ENCODE assay signal across 8 cellular contexts in the genomic region with DNA sequence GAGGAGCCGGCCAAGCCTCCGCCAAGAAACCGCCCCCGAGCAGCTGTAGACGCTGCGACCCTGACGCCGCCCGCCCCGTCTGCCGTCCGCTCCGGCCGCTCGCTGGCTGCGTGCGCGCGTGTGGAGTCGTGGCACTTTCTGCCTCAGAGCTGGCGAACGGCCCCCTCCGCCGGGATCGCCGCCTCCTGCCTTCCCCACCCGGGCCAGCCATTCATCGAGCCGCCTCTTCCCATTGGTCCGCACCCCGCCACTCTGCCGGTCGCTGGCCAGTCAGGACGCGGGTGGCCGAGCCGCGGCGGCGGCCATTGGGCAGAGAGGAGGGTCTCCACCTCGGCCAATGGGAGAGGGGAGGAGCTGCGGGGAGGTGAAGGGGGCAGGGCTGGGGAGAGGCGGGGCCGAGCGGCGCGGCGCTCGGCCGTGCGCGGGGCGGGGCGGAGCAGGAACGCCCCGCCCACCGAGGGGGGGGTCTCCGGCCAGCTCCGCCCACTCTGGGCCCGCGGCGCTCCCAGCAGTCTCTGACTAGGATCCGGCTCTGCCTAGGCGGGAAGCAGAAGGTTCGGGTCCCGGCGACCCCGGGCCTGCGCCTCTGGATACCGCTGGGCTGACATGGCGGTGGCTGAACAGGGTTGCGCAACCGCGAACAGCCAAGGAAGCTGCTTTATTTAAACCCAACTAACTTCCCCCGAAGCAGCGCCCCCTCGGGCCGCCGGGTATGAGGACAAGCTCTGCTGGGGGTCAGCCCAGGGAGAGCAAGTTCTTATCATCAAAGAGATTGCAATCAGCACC. TPM values are rescaled to one million over a fixed set of nuclear protein-coding genes. Genes with fewer than 3 reads are reported as not detected.
A peak's percentile ranks its signal among the peaks of the same experiment; 100 is the strongest.
DNase-seq lines count a peak whose midpoint lies in the region; ATAC-seq and TF ChIP-seq lines count a peak whose summit lies in the region.

Gene RRBP1, minus strand, starts transcription at position 140 of the 786 bp plus-strand sequence. CDS start 21,735 bp downstream, outside the sequence.

- no peaks in the 10 kb centered on the region for H3K36me3 Mint-ChIP-seq in activated CD4-positive, alpha-beta T cell treated with anti-CD3 and anti-CD28 coated beads for 36 hours (ENCODE audit: low read depth)

- no peaks in the 10 kb centered on the region for H3K9me3 Mint-ChIP-seq in activated CD4-positive, alpha-beta T cell treated with anti-CD3 and anti-CD28 coated beads for 36 hours (ENCODE audit: low read depth)

- peak; percentile 86 for TF ChIP-seq CTCF in BJ (IDR thresholded peaks at IDR 0.05; ENCODE audit: insufficient read depth, low read depth, low read length)
- peak; percentile 84 for TF ChIP-seq CTCF in choroid plexus epithelial cell (conservative IDR thresholded peaks at IDR 0.05; ENCODE audit: low read depth, low read length)

- peak within 1 kb of the TSS; percentile 74 for H3K27ac Mint-ChIP-seq in activated CD4-positive, alpha-beta T cell treated with anti-CD3 and anti-CD28 coated beads for 36 hours

- CTCF ChIA-PET in BJ (lab: Yijun Ruan, JAX) = interaction anchor here (0.6 to 4.2 kb wide), 62 partner anchors 9 to 1037 kb away, joined by 3 to 39 read pairs (median 4); partner anchors contain the start of gene BANF2
- CTCF ChIA-PET in activated CD4-positive, alpha-beta T cell treated with anti-CD3 and anti-CD28 coated beads for 36 hours (lab: Charles Lee) = interaction anchor here (0.5 to 3.7 kb wide), 44 partner anchors 8 to 1099 kb away, joined by 3 to 20 read pairs (median 4); partner anchors contain the start of genes DSTN and ZNF133

- H3K36me3 ChIP-seq in BJ (ENCODE audit: control insufficient read depth, insufficient read depth, low read length) = peaks cover 6% of the 10 kb centered on the region; the same call in 1 of the 2 replicates

- intact Hi-C loops in activated CD4-positive, alpha-beta T cell treated with anti-CD3 and anti-CD28 coated beads for 36 hours (cut with DNase I, micrococcal nuclease) = loop anchor here (1.0 to 10.0 kb wide), 20 partner anchors 111 to 1110 kb away; partner anchors contain the start of genes BFSP1 (in 2 of the 2), DSTN (in 2 of the 2), KAT14 (in 2 of the 2) and PET117 (in 2 of the 2)

- peak within 1 kb of the TSS; percentile 92 for H3K4me3 ChIP-seq in BJ (ENCODE audit: low read depth, low read length)
- peak within 1 kb of the TSS; percentile 90 for H3K4me3 ChIP-seq in choroid plexus epithelial cell (ENCODE audit: low read depth, low read length)

- H3K27me3 ChIP-seq in BJ (ENCODE audit: control insufficient read depth, insufficient read depth, low read length) = peaks cover 14% of the 10 kb centered on the region

- H3K27me3 Mint-ChIP-seq in activated CD4-positive, alpha-beta T cell treated with anti-CD3 and anti-CD28 coated beads for 36 hours = peaks cover 20% of the 10 kb centered on the region

- POLR2A ChIA-PET in BJ (lab: Charles Lee) = interaction anchor here (0.5 to 1.8 kb wide), 14 partner anchors 10 to 297 kb away, joined by 3 to 16 read pairs (median 4); no protein-coding TSS in a partner anchor
- POLR2A ChIA-PET in activated CD4-positive, alpha-beta T cell treated with anti-CD3 and anti-CD28 coated beads for 36 hours (lab: Charles Lee) = interaction anchor here (0.7 to 1.9 kb wide), 11 partner anchors 107 to 825 kb away, joined by 3 to 6 read pairs (median 4); partner anchors contain the start of genes DSTN, MGME1, SEC23B and SNX5

- ATAC-seq in HG03442 (IDR thresholded peaks at IDR 0.05; ENCODE audit: unreplicated experiment) = peak; percentile 88
- ATAC-seq in activated CD4-positive, alpha-beta T cell treated with anti-CD3 and anti-CD28 coated beads for 36 hours = peak; percentile 97

- peaks cover 16% of the 10 kb centered on the region for H3K4me1 Mint-ChIP-seq in activated CD4-positive, alpha-beta T cell treated with anti-CD3 and anti-CD28 coated beads for 36 hours

- DNase-seq in BJ (ENCODE audit: low read depth) (peak; percentile 84), GM19238 (ENCODE audit: insufficient read length, low spot score) (peak; percentile 99), NCI-H510A treated with DMSO at 0.1 percent for 48 hours (lab: John Stamatoyannopoulos, UW) (peak; percentile 96), choroid plexus epithelial cell (ENCODE audit: low read depth) (peak; percentile 99), kidney glomerular epithelial cell (lab: John Stamatoyannopoulos, UW) (peak; percentile 95)
- DNase-seq in activated CD4-positive, alpha-beta T cell treated with anti-CD3 and anti-CD28 coated beads for 36 hours = peak; percentile 98
- peak; percentile 81 to 95 for DNase-seq in stimulated activated CD4-positive, alpha-beta T cell treated with anti-CD3 and anti-CD28 coated beads, Interleukin-1b, Interleukin-23, amount 100 ng/mL, for 1 hour (ENCODE audit: low read depth in 2 of 2)

- H3K4me3 Mint-ChIP-seq in activated CD4-positive, alpha-beta T cell treated with anti-CD3 and anti-CD28 coated beads for 36 hours = peak within 1 kb of the TSS; percentile 76

RNA-seq across cellular contexts. Expression of gene RRBP1, which starts in this region (rescaled TPM):
- 87.1 and 98.7 TPM in 2 replicates for polyA plus RNA-seq in BJ (2011; rRNA removed)
- polyA minus RNA-seq in BJ (2011; rRNA and poly(A)+ RNA removed) = 64.7 and 78.4 TPM in 2 replicates
- 10 to 100 TPM; 21.1 to 24.9 TPM for total RNA-seq in activated CD4-positive, alpha-beta T cell treated with anti-CD3 and anti-CD28 coated beads for 36 hours

Comparison
In these comparisons a context has a peak if more than half of its experiments do, and no peak if none do; other contexts are left out.
1. Peak in every context shown above with its lines: DNase-seq, ATAC-seq and H3K4me3 ChIP-seq.